ENCODE assay signal across 12 cellular contexts in the genomic region with DNA sequence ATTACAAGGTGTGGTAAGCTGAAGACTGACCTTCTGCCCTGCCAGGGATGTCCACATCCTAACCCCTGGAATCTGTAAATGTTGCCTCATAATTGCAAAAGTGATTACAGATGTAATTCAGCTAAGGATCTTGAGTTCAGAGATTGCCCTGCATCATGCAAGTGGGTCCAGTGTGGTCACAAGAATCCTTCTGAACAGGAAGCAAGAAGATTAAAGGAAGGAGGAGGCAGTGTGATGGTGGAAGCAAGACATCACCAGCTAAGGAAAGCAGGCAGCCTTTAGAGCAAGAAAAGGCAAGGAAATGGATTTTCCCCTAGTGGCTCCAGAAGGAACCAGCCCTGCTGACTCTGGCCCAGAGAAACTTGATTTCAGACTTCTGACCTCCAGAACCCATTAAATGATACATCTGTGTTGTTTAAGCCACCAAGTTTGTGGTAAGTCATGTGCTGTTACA.
DNase-seq lines count a peak whose midpoint lies in the region; ATAC-seq, FAIRE-seq and TF ChIP-seq lines count a peak whose summit lies in the region.
"Had no signal": no experiment of that assay in that cellular context is flagged by ENCODE, and none has a peak within 500 bp of the region (broad histone marks: within the 10 kb centered on the region; RNA-seq: fewer than 3 reads in every experiment).

No MANE protein-coding gene starts in this region.

- H3K4me2 ChIP-seq in K562 (ENCODE audit: insufficient read depth, low read length), result no peak overlapping the region

- H3K9me1 ChIP-seq in K562 (ENCODE audit: control insufficient read depth, insufficient read depth, low read length), result no peaks in the 10 kb centered on the region

- DNase-seq in BE2C, result no peak
- DNase-seq in HFF-Myc (ENCODE audit: extremely low read depth, low read depth), result peak; percentile 36
- peak in 3 of 4 experiments; percentile 14 to 35 (median 21) for DNase-seq in K562 (ENCODE audit: extremely low read depth in 1 of 4, low spot score in 3 of 4)
- no peak for DNase-seq in left lung
- DNase-seq in nucleus accumbens (lab: John Stamatoyannopoulos, UW), result no peak
- DNase-seq in activated CD4-positive, alpha-beta T cell treated with anti-CD3 and anti-CD28 coated beads, Interleukin-2, amount 10 ng/mL, durations not matched to agents 24 days and 14 days, result no peak
- DNase-seq in activated naive CD4-positive, alpha-beta T cell treated with anti-CD3 and anti-CD28 coated beads, Interleukin-2, amount 10 ng/mL, durations not matched to agents 7 days and 5 days, result no peak
- DNase-seq: activated T-cell treated with anti-CD3 and anti-CD28 coated beads, Interleukin-2, amount 50 U/mL, for 48 hours; GDM1; NCI-H526; stimulated activated CD4-positive, alpha-beta T cell treated with anti-CD3 and anti-CD28 coated beads, Interleukin-2, amount 100 ng/mL, for 48 hours had no signal

- ATAC-seq in K562 (peak; percentile 83), left lung (peak; percentile 35), HG02970 (IDR thresholded peaks at IDR 0.05; ENCODE audit: low FRiP score, unreplicated experiment) (no peak)

- in situ Hi-C loops in K562 (cut with MboI), result no loop called here

- peak; percentile 54 for FAIRE-seq in K562 (lab: Jason Lieb, UNC)

- H3K36me3 ChIP-seq in BE2C (no peaks in the 10 kb centered on the region), K562 (ENCODE audit: control insufficient read depth, insufficient read depth, low read length) (no peaks in the 10 kb centered on the region), left lung (no peaks in the 10 kb centered on the region)

- H3K4me1 ChIP-seq in BE2C (no peaks in the 10 kb centered on the region), K562 (replicated peaks in 1 of 2; ENCODE audit: control insufficient read depth in 2 of 2, insufficient read depth in 2 of 2, low read length in 2 of 2) (peaks cover 0 to 9% of the 10 kb centered on the region in 2 experiments; a peak in 3 of 5 replicates), left lung (peaks cover 6 to 10% of the 10 kb centered on the region in 2 donors)

- intact Hi-C loops in K562 (cut with micrococcal nuclease), result no loop called here
- intact Hi-C loops in left lung (cut with DNase I), result no loop called here
- intact Hi-C loops in activated CD4-positive, alpha-beta T cell treated with anti-CD3 and anti-CD28 coated beads, Interleukin-2, amount 10 ng/mL, durations not matched to agents 24 days and 14 days (cut with micrococcal nuclease), result no loop called here

- H3K9me3 Mint-ChIP-seq in activated CD4-positive, alpha-beta T cell treated with anti-CD3 and anti-CD28 coated beads, Interleukin-2, amount 10 ng/mL, durations not matched to agents 24 days and 14 days, result no peaks in the 10 kb centered on the region
- H3K9me3 Mint-ChIP-seq in activated naive CD4-positive, alpha-beta T cell treated with anti-CD3 and anti-CD28 coated beads, Interleukin-2, amount 10 ng/mL, durations not matched to agents 7 days and 5 days, result no peaks in the 10 kb centered on the region

- no TSS peak for BruUV-seq in K562 (replicated peaks; lab: Mats Ljungman, UMichigan)

- TF ChIP-seq POLR2A in K562 (conservative IDR thresholded peaks at IDR 0.05), result no peak

- H3K9me3 ChIP-seq in BE2C, result no peaks in the 10 kb centered on the region
- no peaks in the 10 kb centered on the region for H3K9me3 ChIP-seq in K562 (replicated peaks; ENCODE audit: control insufficient read depth, insufficient read depth, low read depth, low read length)
- H3K9me3 ChIP-seq in left lung, result no peaks in the 10 kb centered on the region

- peaks cover 34% of the 10 kb centered on the region for H3K27me3 Mint-ChIP-seq in activated CD4-positive, alpha-beta T cell treated with anti-CD3 and anti-CD28 coated beads, Interleukin-2, amount 10 ng/mL, durations not matched to agents 24 days and 14 days
- H3K27me3 Mint-ChIP-seq in activated naive CD4-positive, alpha-beta T cell treated with anti-CD3 and anti-CD28 coated beads, Interleukin-2, amount 10 ng/mL, durations not matched to agents 7 days and 5 days, result peaks cover 5% of the 10 kb centered on the region

- H3K27me3 ChIP-seq in BE2C (no peaks in the 10 kb centered on the region), K562 (ENCODE audit: control insufficient read depth in 2 of 2, insufficient read depth in 2 of 2, low read length in 2 of 2) (no peaks in the 10 kb centered on the region), left lung (no peaks in the 10 kb centered on the region)

- H3K4me3 Mint-ChIP-seq in activated CD4-positive, alpha-beta T cell treated with anti-CD3 and anti-CD28 coated beads, Interleukin-2, amount 10 ng/mL, durations not matched to agents 24 days and 14 days, result no peak overlapping the region
- H3K4me3 Mint-ChIP-seq in activated naive CD4-positive, alpha-beta T cell treated with anti-CD3 and anti-CD28 coated beads, Interleukin-2, amount 10 ng/mL, durations not matched to agents 7 days and 5 days, result no peak overlapping the region

- no peak overlapping the region for H3K27ac Mint-ChIP-seq in activated CD4-positive, alpha-beta T cell treated with anti-CD3 and anti-CD28 coated beads, Interleukin-2, amount 10 ng/mL, durations not matched to agents 24 days and 14 days
- no peak overlapping the region for H3K27ac Mint-ChIP-seq in activated naive CD4-positive, alpha-beta T cell treated with anti-CD3 and anti-CD28 coated beads, Interleukin-2, amount 10 ng/mL, durations not matched to agents 7 days and 5 days

- H3K27ac ChIP-seq in K562 (ENCODE audit: extremely low read depth, low read depth, low read length), result no peak overlapping the region
- no peak overlapping the region for H3K27ac ChIP-seq in left lung

- H3K4me1 Mint-ChIP-seq in activated CD4-positive, alpha-beta T cell treated with anti-CD3 and anti-CD28 coated beads, Interleukin-2, amount 10 ng/mL, durations not matched to agents 24 days and 14 days, result no peaks in the 10 kb centered on the region
- H3K4me1 Mint-ChIP-seq in activated naive CD4-positive, alpha-beta T cell treated with anti-CD3 and anti-CD28 coated beads, Interleukin-2, amount 10 ng/mL, durations not matched to agents 7 days and 5 days, result peaks cover 24% of the 10 kb centered on the region

- H3K4me3 ChIP-seq in BE2C (ENCODE audit: low read depth, low read length) (no peak overlapping the region), HFF-Myc (replicated peaks; ENCODE audit: low read depth, low read length) (no peak overlapping the region), K562 (no peak overlapping the region), left lung (no peak overlapping the region)

- TF ChIP-seq CTCF in BE2C (IDR thresholded peaks at IDR 0.05; ENCODE audit: low read depth, low read length) (peak; percentile 30; the same call in 1 of the 2 replicates), HFF-Myc (IDR thresholded peaks at IDR 0.05; ENCODE audit: low read depth, low read length, missing control alignments) (peak; percentile 40), K562 (IDR thresholded peaks at IDR 0.05 in 2 of 3, conservative IDR thresholded peaks at IDR 0.05 in 1 of 3; ENCODE audit: insufficient read depth in 2 of 3, low read depth in 1 of 3, low read length in 3 of 3) (peak; percentile 17 to 43 (median 33); a peak in 4 of 6 replicates), left lung (IDR thresholded peaks at IDR 0.05) (no peak)

- no peak for TF ChIP-seq EP300 in K562 (IDR thresholded peaks at IDR 0.05; ENCODE audit: low read length)

- peaks cover 92% of the 10 kb centered on the region for H3K79me2 ChIP-seq in K562 (ENCODE audit: control insufficient read depth, insufficient read depth, low read length)

- POLR2A ChIA-PET in K562 (lab: Yijun Ruan, JAX), result interaction anchor here (0.6 to 1.2 kb wide), 5 partner anchors 9 to 531 kb away, joined by 3 to 5 read pairs (median 3); no protein-coding TSS in a partner anchor

- peaks cover 14% of the 10 kb centered on the region; the same call in 1 of the 2 replicates for H4K20me1 ChIP-seq in K562 (replicated peaks; ENCODE audit: control insufficient read depth, insufficient read depth, low read length)

- CTCF ChIA-PET in K562 (lab: Yijun Ruan, JAX; ENCODE audit: low intra/inter-chr PET ratio), result no interaction called here
- CTCF ChIA-PET in activated naive CD4-positive, alpha-beta T cell treated with anti-CD3 and anti-CD28 coated beads, Interleukin-2, amount 10 ng/mL, durations not matched to agents 7 days and 5 days (lab: Charles Lee), result no interaction called here

- TF ChIP-seq RAD21 in K562 (CRISPR knock-in tag; conservative IDR thresholded peaks at IDR 0.05 in 1 of 2, IDR thresholded peaks at IDR 0.05 in 1 of 2), result 0 out of 4 replicates have a peak, but pooled peaks of 1 of the 2 experiments have one; percentile 4

- H3K9ac ChIP-seq in K562 (ENCODE audit: insufficient read depth in 1 of 2, low read depth in 2 of 2, low read length in 2 of 2), result no peak overlapping the region

- H3K36me3 Mint-ChIP-seq in activated CD4-positive, alpha-beta T cell treated with anti-CD3 and anti-CD28 coated beads, Interleukin-2, amount 10 ng/mL, durations not matched to agents 24 days and 14 days (ENCODE audit: low read depth), result no peaks in the 10 kb centered on the region
- no peaks in the 10 kb centered on the region for H3K36me3 Mint-ChIP-seq in activated naive CD4-positive, alpha-beta T cell treated with anti-CD3 and anti-CD28 coated beads, Interleukin-2, amount 10 ng/mL, durations not matched to agents 7 days and 5 days

- H2AFZ ChIP-seq in K562 (ENCODE audit: low read depth, low read length), result no peak overlapping the region

TF ChIP-seq in K562, 482 proteins besides CTCF, POLR2A, EP300 and RAD21 (continues in another document):
- 0 out of 2 replicates have a peak, but pooled peaks have one; percentile 27 for TF ChIP-seq ATF3 (IDR thresholded peaks at IDR 0.05)
- no peak for TF ChIP-seq ATF3 (CRISPR knock-in tag; conservative IDR thresholded peaks at IDR 0.05)
- no peak for TF ChIP-seq ZBTB26 (CRISPR knock-in tag; IDR thresholded peaks at IDR 0.05)
- no peak for TF ChIP-seq FOXP1 (CRISPR knock-in tag; IDR thresholded peaks at IDR 0.05)
- TF ChIP-seq U2AF2 (optimal IDR thresholded peaks at IDR 0.05; ENCODE audit: low read depth, low read length), result no peak

Comparison
In these comparisons a context has a peak if more than half of its experiments do, and no peak if none do; other contexts are left out.
1. DNase-seq: peak in HFF-Myc (single experiment) and K562 (3 of 4); none in BE2C (single experiment), left lung (0 of 2), nucleus accumbens (0 of 56), activated CD4-positive, alpha-beta T cell treated with anti-CD3 and anti-CD28 coated beads, Interleukin-2, amount 10 ng/mL, durations not matched to agents 24 days and 14 days (single experiment) and activated naive CD4-positive, alpha-beta T cell treated with anti-CD3 and anti-CD28 coated beads, Interleukin-2, amount 10 ng/mL, durations not matched to agents 7 days and 5 days (single experiment).
2. CTCF ChIP-seq: peak in BE2C (single experiment), HFF-Myc (single experiment) and K562 (3 of 3); none in left lung (0 of 2).